Comparison of ENCODE assay signal across 28 cellular contexts in genomic region chr6:31750411-31751022, GRCh38. TPM values are rescaled to one million over a fixed set of nuclear protein-coding genes. Genes with fewer than 3 reads are reported as not detected.
DNase-seq lines count a peak whose midpoint lies in the region; ATAC-seq, FAIRE-seq and TF ChIP-seq lines count a peak whose summit lies in the region.
"Had no signal": no experiment of that assay in that cellular context is flagged by ENCODE, and none has a peak within 500 bp of the region (broad histone marks: within the 10 kb centered on the region; RNA-seq: fewer than 3 reads in every experiment).

No MANE protein-coding gene starts in this region.

- no peaks in the 10 kb centered on the region for H3K27me3 ChIP-seq in endothelial cell of umbilical vein (ENCODE audit: control insufficient read depth in 2 of 2, insufficient read depth in 2 of 2, low read length in 2 of 2)
- no peaks in the 10 kb centered on the region for H3K27me3 ChIP-seq in HAP-1 (ENCODE audit: low read depth)
- H3K27me3 ChIP-seq: breast epithelium, upper lobe of left lung had no signal

- no peaks in the 10 kb centered on the region for H3K79me2 ChIP-seq in endothelial cell of umbilical vein (ENCODE audit: control insufficient read depth, insufficient read depth, low read length)

- no peak for DNase-seq in activated naive CD4-positive, alpha-beta T cell treated with anti-CD3 and anti-CD28 coated beads, Interleukin-2, amount 10 ng/mL, durations not matched to agents 7 days and 5 days
- DNase-seq in activated naive CD4-positive, alpha-beta T cell treated with anti-CD3 and anti-CD28 coated beads for 36 hours, result no peak
- DNase-seq in endothelial cell of umbilical vein (ENCODE audit: low read depth, low spot score) (no peak), HAP-1 (ENCODE audit: low spot score in 2 of 2) (no peak), SW480 (ENCODE audit: low spot score) (no peak)
- DNase-seq: activated CD4-positive, CD25-positive, alpha-beta regulatory T cell; activated naive CD4-positive, alpha-beta T cell; activated T-cell treated with anti-CD3 and anti-CD28 coated beads, Interleukin-2, amount 50 U/mL, for 48 hours; DMS79 treated with DMSO at 0.1 percent for 48 hours; immature natural killer cell; mammary epithelial cell; NCI-H1048; NCI-H2107; NCI-H446; SIG-M5; substantia nigra; T-cell; upper lobe of left lung had no signal

- H3K4me1 Mint-ChIP-seq in activated naive CD4-positive, alpha-beta T cell treated with anti-CD3 and anti-CD28 coated beads, Interleukin-2, amount 10 ng/mL, durations not matched to agents 7 days and 5 days, result no peaks in the 10 kb centered on the region
- H3K4me1 Mint-ChIP-seq in activated naive CD4-positive, alpha-beta T cell treated with anti-CD3 and anti-CD28 coated beads for 36 hours (ENCODE audit: low read depth), result no peaks in the 10 kb centered on the region
- H3K4me1 Mint-ChIP-seq: immature natural killer cell; stimulated activated memory B cell treated with anti-CD40 and anti-IgM and Interleukin-4, amounts not matched to agents 10 μg/mL and 1 μg/mL and 100 μg/mL, for 72 hours; T-cell had no signal

- H3K9me3 ChIP-seq in endothelial cell of umbilical vein (replicated peaks; ENCODE audit: control insufficient read depth, insufficient read depth, low read length), result no peaks in the 10 kb centered on the region
- no peaks in the 10 kb centered on the region for H3K9me3 ChIP-seq in HAP-1
- H3K9me3 ChIP-seq: breast epithelium, upper lobe of left lung had no signal

- dilution Hi-C loops in endothelial cell of umbilical vein (cut with MboI; ENCODE audit: extremely low pct_ligation_motif_present, low sequenced_read_pairs), result no loop called here

- H3K36me3 Mint-ChIP-seq in activated naive CD4-positive, alpha-beta T cell treated with anti-CD3 and anti-CD28 coated beads, Interleukin-2, amount 10 ng/mL, durations not matched to agents 7 days and 5 days, result peaks cover 14% of the 10 kb centered on the region
- H3K36me3 Mint-ChIP-seq in activated naive CD4-positive, alpha-beta T cell treated with anti-CD3 and anti-CD28 coated beads for 36 hours (ENCODE audit: low read depth), result peaks cover 32% of the 10 kb centered on the region
- H3K36me3 Mint-ChIP-seq: T-cell had no signal

- no peaks in the 10 kb centered on the region for H4K20me1 ChIP-seq in endothelial cell of umbilical vein (replicated peaks; ENCODE audit: control insufficient read depth, extremely low read depth, insufficient read depth, low read length)

- H3K4me3 Mint-ChIP-seq in activated naive CD4-positive, alpha-beta T cell treated with anti-CD3 and anti-CD28 coated beads, Interleukin-2, amount 10 ng/mL, durations not matched to agents 7 days and 5 days, result no peak overlapping the region
- H3K4me3 Mint-ChIP-seq in activated naive CD4-positive, alpha-beta T cell treated with anti-CD3 and anti-CD28 coated beads for 36 hours, result no peak overlapping the region
- H3K4me3 Mint-ChIP-seq: immature natural killer cell; natural killer cell treated with Interleukin-12 subunit alpha and Interleukin-12 subunit beta and Interleukin-15 and Interleukin-18, amount 100 ng/mL, for 72 hours; stimulated activated memory B cell treated with anti-CD40 and anti-IgM and Interleukin-4, amounts not matched to agents 10 μg/mL and 1 μg/mL and 100 μg/mL, for 72 hours; T-cell had no signal

- POLR2A ChIA-PET in endothelial cell of umbilical vein (lab: Charles Lee), result no interaction called here

- H3K9me3 Mint-ChIP-seq in activated naive CD4-positive, alpha-beta T cell treated with anti-CD3 and anti-CD28 coated beads, Interleukin-2, amount 10 ng/mL, durations not matched to agents 7 days and 5 days, result no peaks in the 10 kb centered on the region
- no peaks in the 10 kb centered on the region for H3K9me3 Mint-ChIP-seq in activated naive CD4-positive, alpha-beta T cell treated with anti-CD3 and anti-CD28 coated beads for 36 hours
- H3K9me3 Mint-ChIP-seq: immature natural killer cell; natural killer cell treated with Interleukin-12 subunit alpha and Interleukin-12 subunit beta and Interleukin-15 and Interleukin-18, amount 100 ng/mL, for 72 hours; stimulated activated memory B cell treated with anti-CD40 and anti-IgM and Interleukin-4, amounts not matched to agents 10 μg/mL and 1 μg/mL and 100 μg/mL, for 72 hours; T-cell had no signal

- ATAC-seq in GM18868 (IDR thresholded peaks at IDR 0.05; ENCODE audit: unreplicated experiment), result no peak
- no peak for ATAC-seq in HG03439 (IDR thresholded peaks at IDR 0.05; ENCODE audit: unreplicated experiment)
- ATAC-seq: natural killer cell treated with Interleukin-12 subunit alpha and Interleukin-12 subunit beta and Interleukin-15 and Interleukin-18, amount 100 ng/mL, for 72 hours; stimulated activated memory B cell treated with anti-CD40 and anti-IgM and Interleukin-4, amounts not matched to agents 10 μg/mL and 1 μg/mL and 100 μg/mL, for 72 hours; T-cell had no signal

- H3K27ac Mint-ChIP-seq in activated naive CD4-positive, alpha-beta T cell treated with anti-CD3 and anti-CD28 coated beads, Interleukin-2, amount 10 ng/mL, durations not matched to agents 7 days and 5 days, result peak overlapping the region; percentile 12
- H3K27ac Mint-ChIP-seq in activated naive CD4-positive, alpha-beta T cell treated with anti-CD3 and anti-CD28 coated beads for 36 hours, result no peak overlapping the region
- H3K27ac Mint-ChIP-seq: immature natural killer cell; stimulated activated memory B cell treated with anti-CD40 and anti-IgM and Interleukin-4, amounts not matched to agents 10 μg/mL and 1 μg/mL and 100 μg/mL, for 72 hours; T-cell had no signal

- FAIRE-seq in endothelial cell of umbilical vein (lab: Jason Lieb, UNC), result peak; percentile 18
- FAIRE-seq: A204.1, GM18507, H54, RCC 7860 had no signal

- CTCF ChIA-PET in activated naive CD4-positive, alpha-beta T cell treated with anti-CD3 and anti-CD28 coated beads, Interleukin-2, amount 10 ng/mL, durations not matched to agents 7 days and 5 days (lab: Charles Lee), result no interaction called here
- CTCF ChIA-PET in activated naive CD4-positive, alpha-beta T cell treated with anti-CD3 and anti-CD28 coated beads for 36 hours (lab: Charles Lee), result interaction anchor here (1.0 kb wide), 1 partner anchor 19 kb away, joined by 3 read pairs; no protein-coding TSS in a partner anchor
- CTCF ChIA-PET in endothelial cell of umbilical vein (lab: Charles Lee), result interaction anchor here (1.2 to 3.9 kb wide), 3 partner anchors 8 to 41 kb away, joined by 3 to 18 read pairs (median 4); no protein-coding TSS in a partner anchor

- H3K36me3 ChIP-seq in endothelial cell of umbilical vein (ENCODE audit: control insufficient read depth in 2 of 2, extremely low read depth in 1 of 2, insufficient read depth in 2 of 2, low read length in 2 of 2) (no peaks in the 10 kb centered on the region), HAP-1 (replicated peaks) (peaks cover 50% of the 10 kb centered on the region)
- H3K36me3 ChIP-seq: breast epithelium, upper lobe of left lung had no signal

- BruUV-seq in endothelial cell of umbilical vein (replicated peaks; lab: Mats Ljungman, UMichigan), result no TSS peak

- no peak overlapping the region for H2AFZ ChIP-seq in endothelial cell of umbilical vein (ENCODE audit: low read depth, low read length)

- intact Hi-C loops in activated naive CD4-positive, alpha-beta T cell treated with anti-CD3 and anti-CD28 coated beads for 36 hours (cut with micrococcal nuclease), result no loop called here
- intact Hi-C loops in endothelial cell of umbilical vein (cut with micrococcal nuclease), result no loop called here

- H3K4me1 ChIP-seq in endothelial cell of umbilical vein (ENCODE audit: control insufficient read depth, extremely low read depth, insufficient read depth, low read length) (no peaks in the 10 kb centered on the region), HAP-1 (no peaks in the 10 kb centered on the region)
- H3K4me1 ChIP-seq: breast epithelium, upper lobe of left lung had no signal

- H3K4me2 ChIP-seq in endothelial cell of umbilical vein (ENCODE audit: insufficient read depth, low read length), result no peak overlapping the region

- H3K27ac ChIP-seq in endothelial cell of umbilical vein (ENCODE audit: insufficient read depth, low read depth, low read length), result no peak overlapping the region
- H3K27ac ChIP-seq: breast epithelium, upper lobe of left lung had no signal

- H3K27me3 Mint-ChIP-seq in activated naive CD4-positive, alpha-beta T cell treated with anti-CD3 and anti-CD28 coated beads, Interleukin-2, amount 10 ng/mL, durations not matched to agents 7 days and 5 days, result no peaks in the 10 kb centered on the region
- no peaks in the 10 kb centered on the region for H3K27me3 Mint-ChIP-seq in activated naive CD4-positive, alpha-beta T cell treated with anti-CD3 and anti-CD28 coated beads for 36 hours (ENCODE audit: low read depth)
- H3K27me3 Mint-ChIP-seq: natural killer cell treated with Interleukin-12 subunit alpha and Interleukin-12 subunit beta and Interleukin-15 and Interleukin-18, amount 100 ng/mL, for 72 hours; stimulated activated memory B cell treated with anti-CD40 and anti-IgM and Interleukin-4, amounts not matched to agents 10 μg/mL and 1 μg/mL and 100 μg/mL, for 72 hours; T-cell had no signal

- no peaks in the 10 kb centered on the region for H3K9me1 ChIP-seq in endothelial cell of umbilical vein (replicated peaks; ENCODE audit: control insufficient read depth, extremely low read depth, insufficient read depth, low read length)

- H3K9ac ChIP-seq in endothelial cell of umbilical vein (replicated peaks; ENCODE audit: extremely low read depth, insufficient read depth, low read length), result no peak overlapping the region

- H3K4me3 ChIP-seq in endothelial cell of umbilical vein (replicated peaks in 1 of 3; ENCODE audit: insufficient read depth in 1 of 3, low read depth in 1 of 3, low read length in 3 of 3) (no peak overlapping the region), HAP-1 (no peak overlapping the region)
- H3K4me3 ChIP-seq: breast epithelium, upper lobe of left lung had no signal

- TF ChIP-seq CTCF in endothelial cell of umbilical vein (IDR thresholded peaks at IDR 0.05; ENCODE audit: extremely low read depth in 1 of 2, insufficient read depth in 1 of 2, low read depth in 1 of 2, low read length in 2 of 2), result no peak

- TF ChIP-seq POLR2A in endothelial cell of umbilical vein (IDR thresholded peaks at IDR 0.05; ENCODE audit: low read depth, low read length), result no peak

- in situ Hi-C loops in HAP-1 (cut with MboI; ENCODE audit: low sequenced_read_pairs), result no loop called here

RNA-seq across cellular contexts. Expression of gene MSH5, which starts 10.7 kb away (rescaled TPM):
- total RNA-seq in activated naive CD4-positive, alpha-beta T cell treated with anti-CD3 and anti-CD28 coated beads for 36 hours, result 100 to 1,000 TPM; 101 to 105 TPM
- polyA plus RNA-seq in PFSK-1 (2012; ENCODE audit: insufficient read length, low read depth), result 17.7 TPM
- total RNA-seq in endothelial cell of umbilical vein, result 43.2 and 43.8 TPM in 2 replicates
- polyA plus RNA-seq in endothelial cell of umbilical vein, result 24.5 and 27.1 TPM in 2 replicates
- polyA plus RNA-seq in endothelial cell of umbilical vein (2011; cell fraction: cytosol; rRNA removed), result 10.8 and 11.3 TPM in 2 replicates
- 188 and 214 TPM in 2 replicates for polyA plus RNA-seq in endothelial cell of umbilical vein (2011; cell fraction: nucleus; rRNA removed)
- polyA plus RNA-seq in endothelial cell of umbilical vein (2012), result 7.4 TPM in 2 replicates
- polyA minus RNA-seq in endothelial cell of umbilical vein, result 42.2 and 53.3 TPM in 2 replicates
- polyA minus RNA-seq in endothelial cell of umbilical vein (2011; cell fraction: cytosol; rRNA and poly(A)+ RNA removed), result 13.4 TPM
- 57.2 and 101 TPM in 2 replicates for polyA minus RNA-seq in endothelial cell of umbilical vein (2011; cell fraction: nucleus; rRNA and poly(A)+ RNA removed)

RNA-seq across cellular contexts. Expression of gene SAPCD1, which starts 11.9 kb away (rescaled TPM):
- total RNA-seq in activated naive CD4-positive, alpha-beta T cell treated with anti-CD3 and anti-CD28 coated beads for 36 hours, result 10 to 100 TPM in 1 of 2 experiments, 1 to 10 TPM in 1; 9.8 to 10.5 TPM
- 4.5 TPM for polyA plus RNA-seq in PFSK-1 (2012; ENCODE audit: insufficient read length, low read depth)
- 9.4 and 11.7 TPM in 2 replicates for total RNA-seq in endothelial cell of umbilical vein
- 1.6 and 3.0 TPM in 2 replicates for polyA plus RNA-seq in endothelial cell of umbilical vein
- 1.3 and 1.5 TPM in 2 replicates for polyA plus RNA-seq in endothelial cell of umbilical vein (2011; cell fraction: cytosol; rRNA removed)
- polyA plus RNA-seq in endothelial cell of umbilical vein (2011; cell fraction: nucleus; rRNA removed), result 40.1 and 45.8 TPM in 2 replicates
- 2.6 and 3.3 TPM in 2 replicates for polyA plus RNA-seq in endothelial cell of umbilical vein (2012)
- polyA minus RNA-seq in endothelial cell of umbilical vein, result 2.3 and 2.5 TPM in 2 replicates
- polyA minus RNA-seq in endothelial cell of umbilical vein (2011; cell fraction: cytosol; rRNA and poly(A)+ RNA removed), result not detected
- 3.1 and 3.8 TPM in 2 replicates for polyA minus RNA-seq in endothelial cell of umbilical vein (2011; cell fraction: nucleus; rRNA and poly(A)+ RNA removed)
- polyA plus RNA-seq: immature natural killer cell had no signal

RNA-seq across cellular contexts. Expression of gene CLIC1, which starts 14.2 kb away (rescaled TPM):
- total RNA-seq in activated naive CD4-positive, alpha-beta T cell treated with anti-CD3 and anti-CD28 coated beads for 36 hours, result 100 to 1,000 TPM; 348 to 353 TPM
- polyA plus RNA-seq in PFSK-1 (2012; ENCODE audit: insufficient read length, low read depth), result 267 TPM
- total RNA-seq in endothelial cell of umbilical vein, result 535 and 543 TPM in 2 replicates
- 569 and 578 TPM in 2 replicates for polyA plus RNA-seq in endothelial cell of umbilical vein
- polyA plus RNA-seq in endothelial cell of umbilical vein (2011; cell fraction: cytosol; rRNA removed), result 774 and 904 TPM in 2 replicates
- 288 and 289 TPM in 2 replicates for polyA plus RNA-seq in endothelial cell of umbilical vein (2011; cell fraction: nucleus; rRNA removed)
- 434 and 609 TPM in 2 replicates for polyA plus RNA-seq in endothelial cell of umbilical vein (2012)
- polyA minus RNA-seq in endothelial cell of umbilical vein, result 395 and 455 TPM in 2 replicates
- polyA minus RNA-seq in endothelial cell of umbilical vein (2011; cell fraction: cytosol; rRNA and poly(A)+ RNA removed), result 180 TPM
- 60.9 and 61.1 TPM in 2 replicates for polyA minus RNA-seq in endothelial cell of umbilical vein (2011; cell fraction: nucleus; rRNA and poly(A)+ RNA removed)

RNA-seq across cellular contexts. Expression of gene DDAH2, which starts 21.4 kb away (rescaled TPM):
- total RNA-seq in activated naive CD4-positive, alpha-beta T cell treated with anti-CD3 and anti-CD28 coated beads for 36 hours, result 10 to 100 TPM in 1 of 2 experiments, 1 to 10 TPM in 1; 8.5 to 11.3 TPM
- polyA plus RNA-seq in PFSK-1 (2012; ENCODE audit: insufficient read length, low read depth), result 161 TPM
- total RNA-seq in endothelial cell of umbilical vein, result 109 and 116 TPM in 2 replicates
- 168 and 176 TPM in 2 replicates for polyA plus RNA-seq in endothelial cell of umbilical vein
- polyA plus RNA-seq in endothelial cell of umbilical vein (2011; cell fraction: cytosol; rRNA removed), result 123 and 137 TPM in 2 replicates
- polyA plus RNA-seq in endothelial cell of umbilical vein (2011; cell fraction: nucleus; rRNA removed), result 68.2 and 76.5 TPM in 2 replicates
- polyA plus RNA-seq in endothelial cell of umbilical vein (2012), result 89.3 and 119 TPM in 2 replicates
- 49.6 and 63.3 TPM in 2 replicates for polyA minus RNA-seq in endothelial cell of umbilical vein
- 7.1 TPM for polyA minus RNA-seq in endothelial cell of umbilical vein (2011; cell fraction: cytosol; rRNA and poly(A)+ RNA removed)
- 14.0 and 23.2 TPM in 2 replicates for polyA minus RNA-seq in endothelial cell of umbilical vein (2011; cell fraction: nucleus; rRNA and poly(A)+ RNA removed)

RNA-seq across cellular contexts. Expression of gene VWA7, which starts 26.6 kb away (rescaled TPM):
- total RNA-seq in activated naive CD4-positive, alpha-beta T cell treated with anti-CD3 and anti-CD28 coated beads for 36 hours, result under 1 TPM; 0.69 to 0.89 TPM
- polyA plus RNA-seq in PFSK-1 (2012; ENCODE audit: insufficient read length, low read depth), result 1.4 TPM
- total RNA-seq in endothelial cell of umbilical vein, result 0.25 and 0.51 TPM in 2 replicates
- 0.11 and 0.21 TPM in 2 replicates for polyA plus RNA-seq in endothelial cell of umbilical vein
- 0.04 and 0.10 TPM in 2 replicates for polyA plus RNA-seq in endothelial cell of umbilical vein (2011; cell fraction: cytosol; rRNA removed)
- polyA plus RNA-seq in endothelial cell of umbilical vein (2011; cell fraction: nucleus; rRNA removed), result 0.54 and 0.59 TPM in 2 replicates
- 0.25 TPM in 2 replicates for polyA plus RNA-seq in endothelial cell of umbilical vein (2012)
- polyA minus RNA-seq in endothelial cell of umbilical vein, result 0.27 and 0.59 TPM in 2 replicates
- polyA minus RNA-seq in endothelial cell of umbilical vein (2011; cell fraction: cytosol; rRNA and poly(A)+ RNA removed), result 7.4 TPM
- not detected in 2 replicates for polyA minus RNA-seq in endothelial cell of umbilical vein (2011; cell fraction: nucleus; rRNA and poly(A)+ RNA removed)
